Comparison of ENCODE assay signal across 16 cellular contexts in genomic region chr9:96078866-96079505, GRCh38.
DNase-seq lines count a peak whose midpoint lies in the region; ATAC-seq and TF ChIP-seq lines count a peak whose summit lies in the region.
"Had no signal": no experiment of that assay in that cellular context is flagged by ENCODE, and none has a peak within 500 bp of the region (broad histone marks: within the 10 kb centered on the region; RNA-seq: fewer than 3 reads in every experiment).

No MANE protein-coding gene starts in this region.

- peaks cover 12% of the 10 kb centered on the region for H3K27me3 Mint-ChIP-seq in HFFc6 (ENCODE audit: insufficient read depth)
- H3K27me3 Mint-ChIP-seq in naive thymus-derived CD4-positive, alpha-beta T cell, result peaks cover 0 to 11% (median 9%) of the 10 kb centered on the region in 5 donors
- H3K27me3 Mint-ChIP-seq in T-helper 2 cell treated with Interferon-gamma antibody and Interleukin-4, amounts not matched to agents 5 μg/mL and 100 μg/mL, for 36 hours (ENCODE audit: low read depth), result peaks cover 11% of the 10 kb centered on the region

- no peak overlapping the region for H3K4me3 Mint-ChIP-seq in HFFc6
- H3K4me3 Mint-ChIP-seq in naive thymus-derived CD4-positive, alpha-beta T cell, result no peak overlapping the region
- no peak overlapping the region for H3K4me3 Mint-ChIP-seq in T-helper 2 cell treated with Interferon-gamma antibody and Interleukin-4, amounts not matched to agents 5 μg/mL and 100 μg/mL, for 36 hours
- H3K4me3 Mint-ChIP-seq: activated CD4-positive, alpha-beta T cell treated with anti-CD3 and anti-CD28 coated beads, Interleukin-2, amount 10 ng/mL, durations not matched to agents 7 days and 5 days had no signal

- peaks cover 6% of the 10 kb centered on the region for H3K9me3 ChIP-seq in adipocyte (ENCODE audit: control insufficient read depth, low read length)
- H3K9me3 ChIP-seq in smooth muscle cell (replicated peaks; ENCODE audit: low read depth), result no peaks in the 10 kb centered on the region
- H3K9me3 ChIP-seq in naive thymus-derived CD4-positive, alpha-beta T cell (ENCODE audit: control insufficient read depth in 2 of 3, low read length in 3 of 3), result no peaks in the 10 kb centered on the region
- H3K9me3 ChIP-seq: mucosa of descending colon had no signal

- TF ChIP-seq CTCF in HFFc6 (IDR thresholded peaks at IDR 0.05) (peak; percentile 32; the same call in 1 of the 2 replicates), fibroblast of villous mesenchyme (IDR thresholded peaks at IDR 0.05; ENCODE audit: insufficient read depth, low read depth, low read length) (peak; percentile 16), smooth muscle cell (IDR thresholded peaks at IDR 0.05; ENCODE audit: borderline replicate concordance, insufficient read depth, poor library complexity, severe bottlenecking) (no peak), GM13977 (IDR thresholded peaks at IDR 0.05; ENCODE audit: extremely low read depth, insufficient read depth, missing control alignments) (no peak)

- peak overlapping the region; percentile 5 for H3K4me2 ChIP-seq in smooth muscle cell

- WGBS in smooth muscle cell (ENCODE audit: low lambda C conversion rate), result 71% methylated on average over 4 of the region's 4 CpGs

- CTCF ChIA-PET in naive thymus-derived CD4-positive, alpha-beta T cell (lab: Charles Lee), result no interaction called here

- H3K27me3 ChIP-seq in adipocyte (replicated peaks; ENCODE audit: control insufficient read depth, insufficient read depth, low read length), result peaks cover 18% of the 10 kb centered on the region
- no peaks in the 10 kb centered on the region for H3K27me3 ChIP-seq in smooth muscle cell (ENCODE audit: low read depth)
- H3K27me3 ChIP-seq in naive thymus-derived CD4-positive, alpha-beta T cell (ENCODE audit: control insufficient read depth in 2 of 2, insufficient read depth in 2 of 2, low read length in 2 of 2), result no peaks in the 10 kb centered on the region

- H3K36me3 Mint-ChIP-seq in HFFc6 (ENCODE audit: low read depth), result no peaks in the 10 kb centered on the region
- no peaks in the 10 kb centered on the region for H3K36me3 Mint-ChIP-seq in naive thymus-derived CD4-positive, alpha-beta T cell
- no peaks in the 10 kb centered on the region for H3K36me3 Mint-ChIP-seq in T-helper 2 cell treated with Interferon-gamma antibody and Interleukin-4, amounts not matched to agents 5 μg/mL and 100 μg/mL, for 36 hours (ENCODE audit: low read depth)

- H3K4me3 ChIP-seq in adipocyte (ENCODE audit: low read length), result no peak overlapping the region
- no peak overlapping the region for H3K4me3 ChIP-seq in fibroblast of villous mesenchyme (ENCODE audit: low read depth, low read length)
- no peak overlapping the region for H3K4me3 ChIP-seq in smooth muscle cell
- H3K4me3 ChIP-seq in naive thymus-derived CD4-positive, alpha-beta T cell (ENCODE audit: low read length), result no peak overlapping the region
- H3K4me3 ChIP-seq: mucosa of descending colon had no signal

- H3K4me1 ChIP-seq in adipocyte (ENCODE audit: control insufficient read depth, insufficient read depth, low read length), result no peaks in the 10 kb centered on the region
- H3K4me1 ChIP-seq in smooth muscle cell (ENCODE audit: low read depth), result no peaks in the 10 kb centered on the region
- H3K4me1 ChIP-seq in naive thymus-derived CD4-positive, alpha-beta T cell (ENCODE audit: control insufficient read depth in 2 of 2, insufficient read depth in 2 of 2, low read length in 2 of 2), result no peaks in the 10 kb centered on the region

- no peak overlapping the region for H3K9ac ChIP-seq in adipocyte (ENCODE audit: low read length)
- no peak overlapping the region for H3K9ac ChIP-seq in smooth muscle cell (ENCODE audit: low read depth)

- no peaks in the 10 kb centered on the region for H4K20me1 ChIP-seq in smooth muscle cell (ENCODE audit: low read depth)

- in situ Hi-C loops in GM13977 (cut with MboI; ENCODE audit: low pct_unique_long_range_greater_than_20kb, low sequenced_read_pairs, unreplicated experiment), result no loop called here

- POLR2A ChIA-PET in naive thymus-derived CD4-positive, alpha-beta T cell (lab: Charles Lee), result no interaction called here

- H3K79me2 ChIP-seq in smooth muscle cell (ENCODE audit: low read depth), result no peaks in the 10 kb centered on the region

- H3K4me1 Mint-ChIP-seq in HFFc6 (ENCODE audit: low read depth), result no peaks in the 10 kb centered on the region
- peaks cover 0 to 5% (median 0%) of the 10 kb centered on the region in 7 donors for H3K4me1 Mint-ChIP-seq in naive thymus-derived CD4-positive, alpha-beta T cell
- peaks cover 2% of the 10 kb centered on the region for H3K4me1 Mint-ChIP-seq in T-helper 2 cell treated with Interferon-gamma antibody and Interleukin-4, amounts not matched to agents 5 μg/mL and 100 μg/mL, for 36 hours (ENCODE audit: low read depth)
- H3K4me1 Mint-ChIP-seq: activated CD4-positive, alpha-beta T cell treated with anti-CD3 and anti-CD28 coated beads, Interleukin-2, amount 10 ng/mL, durations not matched to agents 7 days and 5 days had no signal

- intact Hi-C loops in naive thymus-derived CD4-positive, alpha-beta T cell (cut with micrococcal nuclease), result no loop called here

- H3K9me3 Mint-ChIP-seq in HFFc6, result no peaks in the 10 kb centered on the region
- no peaks in the 10 kb centered on the region for H3K9me3 Mint-ChIP-seq in naive thymus-derived CD4-positive, alpha-beta T cell
- no peaks in the 10 kb centered on the region for H3K9me3 Mint-ChIP-seq in T-helper 2 cell treated with Interferon-gamma antibody and Interleukin-4, amounts not matched to agents 5 μg/mL and 100 μg/mL, for 36 hours
- H3K9me3 Mint-ChIP-seq: activated CD4-positive, alpha-beta T cell treated with anti-CD3 and anti-CD28 coated beads, Interleukin-2, amount 10 ng/mL, durations not matched to agents 7 days and 5 days had no signal

- H3K36me3 ChIP-seq in adipocyte (ENCODE audit: control insufficient read depth, insufficient read depth, low read length, severe bottlenecking), result no peaks in the 10 kb centered on the region
- no peaks in the 10 kb centered on the region for H3K36me3 ChIP-seq in smooth muscle cell (ENCODE audit: low read depth)
- no peaks in the 10 kb centered on the region for H3K36me3 ChIP-seq in naive thymus-derived CD4-positive, alpha-beta T cell (ENCODE audit: control insufficient read depth in 2 of 3, insufficient read depth in 3 of 3, low read length in 3 of 3)

- no peak overlapping the region for H3K27ac ChIP-seq in smooth muscle cell (ENCODE audit: low read depth)
- no peak overlapping the region for H3K27ac ChIP-seq in naive thymus-derived CD4-positive, alpha-beta T cell (ENCODE audit: low read depth, low read length)
- H3K27ac ChIP-seq: HL-60 had no signal

- no peak overlapping the region for H2AFZ ChIP-seq in smooth muscle cell (ENCODE audit: low read depth)

- ATAC-seq in naive thymus-derived CD4-positive, alpha-beta T cell, result no peak
- ATAC-seq: mucosa of descending colon had no signal

- no peak overlapping the region for H3K27ac Mint-ChIP-seq in HFFc6
- no peak overlapping the region for H3K27ac Mint-ChIP-seq in naive thymus-derived CD4-positive, alpha-beta T cell
- no peak overlapping the region for H3K27ac Mint-ChIP-seq in T-helper 2 cell treated with Interferon-gamma antibody and Interleukin-4, amounts not matched to agents 5 μg/mL and 100 μg/mL, for 36 hours
- H3K27ac Mint-ChIP-seq: activated CD4-positive, alpha-beta T cell treated with anti-CD3 and anti-CD28 coated beads, Interleukin-2, amount 10 ng/mL, durations not matched to agents 7 days and 5 days had no signal

- peaks cover 3% of the 10 kb centered on the region for H3F3A ChIP-seq in smooth muscle cell (ENCODE audit: low read depth)

- DNase-seq in HFFc6 (no peak), adipocyte (ENCODE audit: low read depth) (peak; percentile 7), fibroblast of villous mesenchyme (ENCODE audit: low read depth) (peak; percentile 73), smooth muscle cell (lab: John Stamatoyannopoulos, UW; ENCODE audit: unreplicated experiment) (no peak), GM13977 (ENCODE audit: low spot score) (no peak)
- DNase-seq in naive thymus-derived CD4-positive, alpha-beta T cell, result no peak
- no peak for DNase-seq in T-helper 2 cell treated with Interferon-gamma antibody and Interleukin-4, amounts not matched to agents 5 μg/mL and 100 μg/mL, for 36 hours (ENCODE audit: low spot score)
- DNase-seq: activated CD4-positive, alpha-beta T cell treated with anti-CD3 and anti-CD28 coated beads, Interleukin-2, amount 10 ng/mL, durations not matched to agents 7 days and 5 days; activated CD8-positive, alpha-beta memory T cell treated with anti-CD3 and anti-CD28 coated beads, Interleukin-2, amount 50 U/mL, for 48 hours; aorta; HCEC 1CT; mucosa of descending colon; NCI-H1417; nucleus accumbens; stimulated activated CD4-positive, alpha-beta T cell treated with anti-CD3 and anti-CD28 coated beads, Interleukin-4, amount 100 ng/mL, for 1 hour had no signal

Comparison
In these comparisons a context has a peak if more than half of its experiments do, and no peak if none do; other contexts are left out.
1. DNase-seq: peak in adipocyte (single experiment) and fibroblast of villous mesenchyme (single experiment); none in HFFc6 (single experiment), smooth muscle cell (single experiment), naive thymus-derived CD4-positive, alpha-beta T cell (0 of 9), GM13977 (single experiment) and T-helper 2 cell treated with Interferon-gamma antibody and Interleukin-4, amounts not matched to agents 5 μg/mL and 100 μg/mL, for 36 hours (single experiment).
2. CTCF ChIP-seq: peak in HFFc6 (single experiment) and fibroblast of villous mesenchyme (single experiment); none in smooth muscle cell (single experiment) and GM13977 (single experiment).